In the genomic region with DNA sequence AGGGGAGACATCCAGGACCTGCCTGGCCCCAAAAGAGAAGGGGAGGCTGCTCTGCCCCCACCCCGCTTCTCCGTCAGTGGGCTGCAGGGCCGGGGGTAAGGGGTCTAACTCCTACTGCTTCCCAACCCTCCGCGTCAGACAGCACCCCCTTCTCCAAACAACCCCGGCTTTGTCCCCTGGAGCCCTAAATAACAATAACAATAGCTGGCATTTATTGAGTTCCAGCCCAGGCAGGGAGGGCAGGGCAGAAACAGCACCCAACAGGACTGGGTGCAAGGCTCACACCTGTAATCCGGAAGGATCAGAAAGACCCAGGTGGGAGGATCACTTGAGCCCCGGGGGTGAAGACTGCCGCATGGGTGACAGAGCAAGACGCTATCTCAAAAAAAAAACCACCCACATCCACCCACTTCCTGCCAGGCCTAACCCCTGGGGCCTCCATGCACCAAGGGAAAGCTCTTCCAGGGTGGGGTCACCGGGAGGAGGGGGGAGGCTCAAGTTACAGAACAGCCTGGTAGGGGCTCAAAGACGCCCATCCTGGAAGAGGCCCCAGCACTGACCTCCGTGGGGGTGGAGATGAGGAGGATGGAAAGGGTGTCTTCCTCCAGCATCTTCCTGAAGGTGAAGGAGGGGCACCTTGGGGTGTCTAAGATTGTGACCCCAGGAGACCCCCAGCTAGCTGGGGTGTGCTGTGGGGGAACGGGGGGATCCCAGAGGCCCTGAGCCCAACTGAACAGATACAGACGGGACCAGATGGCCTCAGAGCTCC, we compare ENCODE assay signal across 9 cellular contexts. TPM values are rescaled to one million over a fixed set of nuclear protein-coding genes. Genes with fewer than 3 reads are reported as not detected.
DNase-seq lines count a peak whose midpoint lies in the region; TF ChIP-seq lines count a peak whose summit lies in the region.
"Had no signal": no experiment of that assay in that cellular context is flagged by ENCODE, and none has a peak within 500 bp of the region (broad histone marks: within the 10 kb centered on the region; RNA-seq: fewer than 3 reads in every experiment).

No MANE protein-coding gene starts in this region.

- peak overlapping the region; percentile 43; the same call in 1 of the 2 replicates for H3K4me3 ChIP-seq in Karpas-422 (ENCODE audit: low read length)
- no peak overlapping the region for H3K4me3 ChIP-seq in left ventricle myocardium inferior

- H2AFZ ChIP-seq in Karpas-422 (ENCODE audit: low read length) = no peak overlapping the region

- no peaks in the 10 kb centered on the region for H3K27me3 ChIP-seq in Karpas-422 (ENCODE audit: low read length)
- H3K27me3 ChIP-seq in left ventricle myocardium inferior (ENCODE audit: low read depth) = peaks cover 50% of the 10 kb centered on the region

- peak overlapping the region; percentile 86 for H3K27ac Mint-ChIP-seq in activated naive CD4-positive, alpha-beta T cell treated with anti-CD3 and anti-CD28 coated beads, Interleukin-2, amount 10 ng/mL, durations not matched to agents 7 days and 5 days

- H3K79me2 ChIP-seq in Karpas-422 (ENCODE audit: low read length) = no peaks in the 10 kb centered on the region

- no peaks in the 10 kb centered on the region for H3K9me3 Mint-ChIP-seq in activated naive CD4-positive, alpha-beta T cell treated with anti-CD3 and anti-CD28 coated beads, Interleukin-2, amount 10 ng/mL, durations not matched to agents 7 days and 5 days

- intact Hi-C loops in left ventricle myocardium inferior (cut with micrococcal nuclease) = no loop called here

- TF ChIP-seq CTCF in left ventricle myocardium inferior (IDR thresholded peaks at IDR 0.05; ENCODE audit: borderline replicate concordance) = no peak

- peak overlapping the region; percentile 59 for H3K4me3 Mint-ChIP-seq in activated naive CD4-positive, alpha-beta T cell treated with anti-CD3 and anti-CD28 coated beads, Interleukin-2, amount 10 ng/mL, durations not matched to agents 7 days and 5 days

- H3K27ac ChIP-seq in Karpas-422 (ENCODE audit: low read length) (peak overlapping the region; percentile 83), left ventricle myocardium inferior (replicated peaks) (no peak overlapping the region)

- H3K9me3 ChIP-seq in Karpas-422 (ENCODE audit: low read length) (no peaks in the 10 kb centered on the region), left ventricle myocardium inferior (replicated peaks) (no peaks in the 10 kb centered on the region)

- CTCF ChIA-PET in activated naive CD4-positive, alpha-beta T cell treated with anti-CD3 and anti-CD28 coated beads, Interleukin-2, amount 10 ng/mL, durations not matched to agents 7 days and 5 days (lab: Charles Lee) = no interaction called here

- no peaks in the 10 kb centered on the region for H3K36me3 Mint-ChIP-seq in activated naive CD4-positive, alpha-beta T cell treated with anti-CD3 and anti-CD28 coated beads, Interleukin-2, amount 10 ng/mL, durations not matched to agents 7 days and 5 days

- H3K36me3 ChIP-seq in Karpas-422 (ENCODE audit: insufficient read depth, low read length) (no peaks in the 10 kb centered on the region), left ventricle myocardium inferior (no peaks in the 10 kb centered on the region)

- H3K4me1 ChIP-seq in Karpas-422 (ENCODE audit: low read length) = peaks cover 56% of the 10 kb centered on the region
- H3K4me1 ChIP-seq in left ventricle myocardium inferior = peaks cover 14% of the 10 kb centered on the region

- no peaks in the 10 kb centered on the region for H3K9me2 ChIP-seq in Karpas-422 (replicated peaks; ENCODE audit: insufficient read depth, low read length)

- peak; percentile 54 to 64 for DNase-seq in activated CD4-positive, alpha-beta T cell treated with anti-CD3 and anti-CD28 coated beads for 4 hours
- no peak for DNase-seq in activated CD4-positive, alpha-beta T cell treated with anti-CD3 and anti-CD28 coated beads for 1 hour
- peak; percentile 88 for DNase-seq in Karpas-422
- DNase-seq in activated naive CD4-positive, alpha-beta T cell treated with anti-CD3 and anti-CD28 coated beads, Interleukin-2, amount 10 ng/mL, durations not matched to agents 7 days and 5 days = peak; percentile 75
- DNase-seq in stimulated activated CD4-positive, alpha-beta T cell treated with anti-CD3 and anti-CD28 coated beads, TNF-alpha, amount 100 ng/mL, for 4 hours (ENCODE audit: low read depth in 3 of 3) = peak in 2 of 3 experiments; percentile 26 to 39
- no peak for DNase-seq in DMS 273 treated with DMSO at 0.1 percent for 48 hours (lab: John Stamatoyannopoulos, UW)
- no peak for DNase-seq in NCI-H1092 treated with DMSO at 0.1 percent for 48 hours (lab: John Stamatoyannopoulos, UW)
- no peak for DNase-seq in left ventricle myocardium inferior

- peak overlapping the region; percentile 41 for H3K9ac ChIP-seq in Karpas-422 (ENCODE audit: low read length)

- peaks cover 21% of the 10 kb centered on the region for H3K4me1 Mint-ChIP-seq in activated naive CD4-positive, alpha-beta T cell treated with anti-CD3 and anti-CD28 coated beads, Interleukin-2, amount 10 ng/mL, durations not matched to agents 7 days and 5 days

- H3K4me2 ChIP-seq in Karpas-422 (ENCODE audit: low read depth, low read length, poor library complexity, severe bottlenecking) = peak overlapping the region; percentile 64

- H3K27me3 Mint-ChIP-seq in activated naive CD4-positive, alpha-beta T cell treated with anti-CD3 and anti-CD28 coated beads, Interleukin-2, amount 10 ng/mL, durations not matched to agents 7 days and 5 days = peaks cover 92% of the 10 kb centered on the region

- H4K20me1 ChIP-seq in Karpas-422 (ENCODE audit: insufficient read depth, low read depth, low read length) = peaks cover 16% of the 10 kb centered on the region; the same call in 1 of the 2 replicates

RNA-seq across cellular contexts. Expression of gene FNDC11, which starts 1.3 kb away (rescaled TPM):
- total RNA-seq in Karpas-422 (2014; rRNA removed; shearing (Covaris generic); ENCODE audit: low replicate concordance) = 0.48 and 1.6 TPM in 2 replicates
- total RNA-seq in left ventricle myocardium inferior = 0.14 TPM

RNA-seq across cellular contexts. Expression of gene SRMS, which starts 5.1 kb away (rescaled TPM):
- total RNA-seq in Karpas-422 (2014; rRNA removed; shearing (Covaris generic); ENCODE audit: low replicate concordance) = not detected in 2 replicates
- not detected for total RNA-seq in left ventricle myocardium inferior
- total RNA-seq: lung microvascular endothelial cell had no signal

RNA-seq across cellular contexts. Expression of gene PTK6, which starts 15.5 kb away (rescaled TPM):
- total RNA-seq in Karpas-422 (2014; rRNA removed; shearing (Covaris generic); ENCODE audit: low replicate concordance) = 0.51 TPM in 1 of 2 replicates, not detected in the other
- not detected for total RNA-seq in left ventricle myocardium inferior
- total RNA-seq: lung microvascular endothelial cell had no signal

RNA-seq across cellular contexts. Expression of gene HELZ2, which starts 21.4 kb away (rescaled TPM):
- total RNA-seq in Karpas-422 (2014; rRNA removed; shearing (Covaris generic); ENCODE audit: low replicate concordance) = 15.4 and 15.8 TPM in 2 replicates
- 10.6 TPM for total RNA-seq in left ventricle myocardium inferior

RNA-seq across cellular contexts. Expression of gene PPDPF, which starts 32.1 kb away (rescaled TPM):
- 16.2 and 51.0 TPM in 2 replicates for total RNA-seq in Karpas-422 (2014; rRNA removed; shearing (Covaris generic); ENCODE audit: low replicate concordance)
- total RNA-seq in left ventricle myocardium inferior = 371 TPM

Comparison
In these comparisons a context has a peak if more than half of its experiments do, and no peak if none do; other contexts are left out.
1. DNase-seq: peak in activated CD4-positive, alpha-beta T cell treated with anti-CD3 and anti-CD28 coated beads for 4 hours (2 of 2), Karpas-422 (single experiment), activated naive CD4-positive, alpha-beta T cell treated with anti-CD3 and anti-CD28 coated beads, Interleukin-2, amount 10 ng/mL, durations not matched to agents 7 days and 5 days (single experiment) and stimulated activated CD4-positive, alpha-beta T cell treated with anti-CD3 and anti-CD28 coated beads, TNF-alpha, amount 100 ng/mL, for 4 hours (2 of 3); none in activated CD4-positive, alpha-beta T cell treated with anti-CD3 and anti-CD28 coated beads for 1 hour (single experiment), DMS 273 treated with DMSO at 0.1 percent for 48 hours (single experiment), NCI-H1092 treated with DMSO at 0.1 percent for 48 hours (single experiment) and left ventricle myocardium inferior (single experiment).